Comparison of ENCODE assay signal across 13 cellular contexts in genomic region chr12:91991397-91992187, GRCh38.
A peak's percentile ranks its signal among the peaks of the same experiment; 100 is the strongest.
DNase-seq lines count a peak whose midpoint lies in the region; ATAC-seq and TF ChIP-seq lines count a peak whose summit lies in the region.
"Had no signal": no experiment of that assay in that cellular context is flagged by ENCODE, and none has a peak within 500 bp of the region (broad histone marks: within the 10 kb centered on the region; RNA-seq: fewer than 3 reads in every experiment).

No MANE protein-coding gene starts in this region.

- TF ChIP-seq CTCF in GM12865 (IDR thresholded peaks at IDR 0.05; ENCODE audit: insufficient read depth, low read depth, low read length, missing control alignments) (no peak), HFFc6 (IDR thresholded peaks at IDR 0.05) (peak; percentile 28; the same call in 1 of the 2 replicates)

- H3K4me1 Mint-ChIP-seq in HFFc6 (ENCODE audit: low read depth) (peaks cover 50% of the 10 kb centered on the region), memory B cell (peaks cover 8% of the 10 kb centered on the region)

- no peak overlapping the region for H3K27ac Mint-ChIP-seq in HFFc6
- no peak overlapping the region for H3K27ac Mint-ChIP-seq in memory B cell
- H3K27ac Mint-ChIP-seq: activated CD4-positive, alpha-beta memory T cell treated with anti-CD3 and anti-CD28 coated beads for 36 hours had no signal

- no peak overlapping the region for H3K4me3 Mint-ChIP-seq in HFFc6
- H3K4me3 Mint-ChIP-seq in memory B cell, result no peak overlapping the region
- H3K4me3 Mint-ChIP-seq: activated CD4-positive, alpha-beta memory T cell treated with anti-CD3 and anti-CD28 coated beads for 36 hours had no signal

- ATAC-seq in memory B cell (ENCODE audit: low read depth), result peak; percentile 78
- no peak for ATAC-seq in GM18861 (IDR thresholded peaks at IDR 0.05; ENCODE audit: unreplicated experiment)

- H3K9me3 Mint-ChIP-seq in HFFc6, result no peaks in the 10 kb centered on the region
- no peaks in the 10 kb centered on the region for H3K9me3 Mint-ChIP-seq in memory B cell
- H3K9me3 Mint-ChIP-seq: activated CD4-positive, alpha-beta memory T cell treated with anti-CD3 and anti-CD28 coated beads for 36 hours had no signal

- no peak overlapping the region for H3K4me3 ChIP-seq in GM12865 (ENCODE audit: low read depth, low read length)
- H3K4me3 ChIP-seq: SJSA1 had no signal

- H3K27me3 Mint-ChIP-seq in HFFc6 (ENCODE audit: insufficient read depth), result no peaks in the 10 kb centered on the region
- H3K27me3 Mint-ChIP-seq in memory B cell, result no peaks in the 10 kb centered on the region
- H3K27me3 Mint-ChIP-seq: activated CD4-positive, alpha-beta memory T cell treated with anti-CD3 and anti-CD28 coated beads for 36 hours had no signal

- H3K36me3 Mint-ChIP-seq in HFFc6 (ENCODE audit: low read depth) (no peaks in the 10 kb centered on the region), memory B cell (no peaks in the 10 kb centered on the region)
- H3K36me3 Mint-ChIP-seq: activated CD4-positive, alpha-beta memory T cell treated with anti-CD3 and anti-CD28 coated beads for 36 hours had no signal

- DNase-seq in GM12865 (ENCODE audit: low read depth) (peak; percentile 52), HFFc6 (no peak), amniotic epithelial cell (ENCODE audit: low read depth) (peak; percentile 69), memory B cell (ENCODE audit: low spot score in 2 of 2) (peak in 1 of 2 donors; percentile 15), NCI-H2029 (lab: John Stamatoyannopoulos, UW) (no peak), NCI-H2029 treated with DMSO at 0.1 percent for 48 hours (lab: John Stamatoyannopoulos, UW) (no peak), HK-2 (ENCODE audit: unreplicated experiment) (no peak)
- DNase-seq: activated CD4-positive, alpha-beta memory T cell treated with anti-CD3 and anti-CD28 coated beads for 36 hours; DMS79; NCI-H2081 treated with DMSO at 0.1 percent for 48 hours; stimulated activated CD4-positive, alpha-beta T cell treated with anti-CD3 and anti-CD28 coated beads, Interleukin-2, amount 100 ng/mL, for 24 hours had no signal

Comparison
In these comparisons a context has a peak if more than half of its experiments do, and no peak if none do; other contexts are left out.
1. DNase-seq: peak in GM12865 (single experiment) and amniotic epithelial cell (single experiment); none in HFFc6 (single experiment), NCI-H2029 (single experiment), NCI-H2029 treated with DMSO at 0.1 percent for 48 hours (single experiment) and HK-2 (single experiment).